ENCODE assay signal across 9 cellular contexts in genomic region chr5:150641006-150641570, GRCh38. TPM values are rescaled to one million over a fixed set of nuclear protein-coding genes. Genes with fewer than 3 reads are reported as not detected.
A peak's percentile ranks its signal among the peaks of the same experiment; 100 is the strongest.
DNase-seq lines count a peak whose midpoint lies in the region; ATAC-seq and TF ChIP-seq lines count a peak whose summit lies in the region.
"Had no signal": no experiment of that assay in that cellular context is flagged by ENCODE, and none has a peak within 500 bp of the region (broad histone marks: within the 10 kb centered on the region; RNA-seq: fewer than 3 reads in every experiment).

No MANE protein-coding gene starts in this region.

- peak overlapping the region; percentile 77 for H3K4me3 ChIP-seq in fibroblast of villous mesenchyme (ENCODE audit: low read depth, low read length)

- TF ChIP-seq CTCF in fibroblast of villous mesenchyme (IDR thresholded peaks at IDR 0.05; ENCODE audit: insufficient read depth, low read depth, low read length) (no peak), omental fat pad (IDR thresholded peaks at IDR 0.05) (no peak)

- ATAC-seq in omental fat pad (ENCODE audit: low FRiP score): peak; percentile 77

- DNase-seq in AG08395 (ENCODE audit: low spot score): peak; percentile 47
- peak; percentile 39 to 51 for DNase-seq in SW 1271 (lab: John Stamatoyannopoulos, UW)
- DNase-seq in fibroblast of villous mesenchyme (ENCODE audit: low read depth): peak; percentile 80
- DNase-seq in omental fat pad (ENCODE audit: low spot score): peak; percentile 66
- no peak for DNase-seq in anterior cingulate cortex (lab: John Stamatoyannopoulos, UW)
- DNase-seq in KG1 (lab: John Stamatoyannopoulos, UW): no peak
- no peak for DNase-seq in stimulated activated CD4-positive, alpha-beta T cell treated with anti-CD3 and anti-CD28 coated beads, Interleukin-4, amount 100 ng/mL, for 24 hours
- DNase-seq in RKO (ENCODE audit: low spot score): no peak
- DNase-seq: CD4-positive, CD25-positive, alpha-beta regulatory T cell had no signal

RNA-seq across cellular contexts. Expression of gene SYNPO, which starts 0.6 kb away (rescaled TPM):
- total RNA-seq in fibroblast of villous mesenchyme: 7.3 and 10.6 TPM in 2 replicates
- total RNA-seq in omental fat pad: 10 to 100 TPM; 12.2 to 43.6 (median 26.1) TPM

RNA-seq across cellular contexts. Expression of gene MYOZ3, which starts 20.0 kb away (rescaled TPM):
- under 0.01 TPM in 2 replicates for total RNA-seq in fibroblast of villous mesenchyme
- 1 to 10 TPM in 1 of 4 donors, under 1 TPM in 2, not detected in 1; 0.28 to 1.7 (median 0.56) TPM for total RNA-seq in omental fat pad
- total RNA-seq: CD4-positive, CD25-positive, alpha-beta regulatory T cell had no signal

RNA-seq across cellular contexts. Expression of gene RBM22, which starts 59.8 kb away (rescaled TPM):
- total RNA-seq in fibroblast of villous mesenchyme (18.7 and 29.8 TPM in 2 replicates), omental fat pad (10 to 100 TPM; 38.3 to 42.0 (median 40.5) TPM)

Comparison
In these comparisons a context has a peak if more than half of its experiments do, and no peak if none do; other contexts are left out.
1. DNase-seq: peak in AG08395 (single experiment), SW 1271 (2 of 2), fibroblast of villous mesenchyme (single experiment) and omental fat pad (single experiment); none in anterior cingulate cortex (0 of 58), KG1 (single experiment), stimulated activated CD4-positive, alpha-beta T cell treated with anti-CD3 and anti-CD28 coated beads, Interleukin-4, amount 100 ng/mL, for 24 hours (single experiment) and RKO (single experiment).